11 cellular contexts compared by ENCODE assay signal in genomic region chr10:27660705-27661104, GRCh38.
"Had no signal": no experiment of that assay in that cellular context is flagged by ENCODE, and none has a peak within 500 bp of the region (broad histone marks: within the 10 kb centered on the region; RNA-seq: fewer than 3 reads in every experiment).

No MANE protein-coding gene starts in this region.

- DNase-seq: activated CD4-positive, alpha-beta T cell treated with anti-CD3 and anti-CD28 coated beads, Interleukin-2, amount 50 U/mL, for 1 hour; activated naive CD4-positive, alpha-beta T cell treated with anti-CD3 and anti-CD28 coated beads, Interleukin-2, amount 50 U/mL, for 16 hours; activated T-cell treated with anti-CD3 and anti-CD28 coated beads, Interleukin-2, amount 50 U/mL, for 1 hour; adrenal gland; colonic mucosa; effector CD4-positive, alpha-beta T cell; heart right ventricle; lower lobe of right lung; naive B cell; small intestine; thyroid gland had no signal
